In genomic region chr9:70422371-70423043, GRCh38 we compare ENCODE assay signal across 10 cellular contexts. TPM values are rescaled to one million over a fixed set of nuclear protein-coding genes. Genes with fewer than 3 reads are reported as not detected.
A peak's percentile ranks its signal among the peaks of the same experiment; 100 is the strongest.
DNase-seq lines count a peak whose midpoint lies in the region; ATAC-seq and TF ChIP-seq lines count a peak whose summit lies in the region.
"Had no signal": no experiment of that assay in that cellular context is flagged by ENCODE, and none has a peak within 500 bp of the region (broad histone marks: within the 10 kb centered on the region; RNA-seq: fewer than 3 reads in every experiment).

No MANE protein-coding gene starts in this region.

- H3K27me3 Mint-ChIP-seq in T-helper 17 cell (no peaks in the 10 kb centered on the region), immature natural killer cell (ENCODE audit: low read depth in 3 of 3) (peaks cover 4 to 14% (median 10%) of the 10 kb centered on the region in 3 donors)

- TF ChIP-seq CTCF in stomach (IDR thresholded peaks at IDR 0.05) = no peak

- ATAC-seq in T-helper 17 cell = no peak

- WGBS in stomach, 5 donors = 81 to 86% (median 84%) methylated on average over 6 of the region's 6 CpGs

- no peak for TF ChIP-seq POLR2A in stomach (IDR thresholded peaks at IDR 0.05)

- no peak overlapping the region for H3K4me3 ChIP-seq in stomach

- H3K4me3 Mint-ChIP-seq in T-helper 17 cell (peak overlapping the region; percentile 68), immature natural killer cell (peak overlapping the region; percentile 1 to 98 (median 18))

- no peaks in the 10 kb centered on the region for H3K36me3 Mint-ChIP-seq in T-helper 17 cell (ENCODE audit: low read depth)
- H3K36me3 Mint-ChIP-seq in immature natural killer cell = no peaks in the 10 kb centered on the region

- H3K4me1 Mint-ChIP-seq in T-helper 17 cell = peaks cover 42% of the 10 kb centered on the region
- peaks cover 40 to 47% of the 10 kb centered on the region in 2 donors for H3K4me1 Mint-ChIP-seq in immature natural killer cell

- DNase-seq in NCI-H82 (lab: John Stamatoyannopoulos, UW) (peak; percentile 28), NCI-H82 treated with DMSO at 0.1 percent for 48 hours (lab: John Stamatoyannopoulos, UW; ENCODE audit: unreplicated experiment) (no peak), T-helper 17 cell (no peak), immature natural killer cell (no peak), stomach (no peak), Ammon's horn (ENCODE audit: low spot score) (no peak), KBM-7 (no peak)
- DNase-seq in activated CD8-positive, alpha-beta memory T cell treated with anti-CD3 and anti-CD28 coated beads, Interleukin-2, amount 50 U/mL, for 4 hours = no peak
- DNase-seq: aorta, NCI-H1436 treated with DMSO at 0.1 percent for 48 hours had no signal

- H3K9me3 Mint-ChIP-seq in immature natural killer cell = no peaks in the 10 kb centered on the region

- TF ChIP-seq EP300 in stomach (IDR thresholded peaks at IDR 0.05) = no peak

- H3K9me3 ChIP-seq in T-helper 17 cell (ENCODE audit: control insufficient read depth, low read length, poor library complexity, severe bottlenecking) (no peaks in the 10 kb centered on the region), stomach (no peaks in the 10 kb centered on the region)

- no peaks in the 10 kb centered on the region for H3K27me3 ChIP-seq in stomach

- peaks cover 32 to 44% (median 36%) of the 10 kb centered on the region in 4 donors for H3K4me1 ChIP-seq in stomach

- H3K27ac Mint-ChIP-seq in T-helper 17 cell (peak overlapping the region; percentile 95), immature natural killer cell (peak overlapping the region; percentile 13 to 99 (median 98))

- in situ Hi-C loops in KBM-7 (cut with MboI; ENCODE audit: low pct_unique_long_range_greater_than_20kb, low sequenced_read_pairs) = no loop called here

- intact Hi-C loops in stomach (cut with DNase I; ENCODE audit: low total_unique reads) = loop anchor here (10.0 kb wide), 1 partner anchor 52 kb away; no protein-coding TSS in a partner anchor

- H3K27ac ChIP-seq in stomach = peak overlapping the region in 4 of 5 donors; percentile 99 to 100 (median 100)

- no peaks in the 10 kb centered on the region for H3K36me3 ChIP-seq in stomach

RNA-seq across cellular contexts. Expression of gene KLF9, which starts 8.1 kb away (rescaled TPM):
- total RNA-seq in T-helper 17 cell = 10 to 100 TPM; 78.0 to 82.7 TPM
- 1 to 10 TPM; 1.1 to 3.0 (median 1.3) TPM for polyA plus RNA-seq in immature natural killer cell
- 100 to 1,000 TPM in 2 of 5 donors, 10 to 100 TPM in 3; 37.3 to 174 (median 95.3) TPM for total RNA-seq in stomach
- polyA plus RNA-seq in stomach = 10 to 100 TPM; 27.9 to 35.9 (median 28.4) TPM
